ENCODE assay signal across 30 cellular contexts in the genomic region with DNA sequence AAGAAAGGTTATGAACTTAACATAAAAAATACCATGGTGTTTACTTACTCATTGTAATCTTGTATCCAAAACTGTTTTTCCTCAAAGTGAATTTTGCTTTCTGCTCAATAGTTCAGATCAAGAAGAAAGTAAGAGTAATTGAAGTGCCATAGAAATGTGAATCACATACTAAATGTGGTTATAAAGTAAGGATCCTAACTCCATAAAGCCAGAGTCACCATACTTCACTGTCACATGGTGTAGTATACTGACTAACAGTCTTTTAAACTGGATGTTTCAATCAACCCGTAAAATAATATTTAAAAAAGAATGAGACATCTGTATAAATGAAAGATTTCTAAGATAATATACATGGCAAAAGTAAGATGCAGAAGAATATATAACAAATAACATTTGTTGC.
"Had no signal": no experiment of that assay in that cellular context is flagged by ENCODE, and none has a peak within 500 bp of the region (broad histone marks: within the 10 kb centered on the region; RNA-seq: fewer than 3 reads in every experiment).

No MANE protein-coding gene starts in this region.

- H3K36me3 Mint-ChIP-seq: mesothelial cell of epicardium; naive thymus-derived CD4-positive, alpha-beta T cell; stimulated activated memory B cell treated with anti-CD40 and anti-IgM and Interleukin-4, amounts not matched to agents 10 μg/mL and 1 μg/mL and 100 μg/mL, for 72 hours; WTC11 had no signal

- H3K9me3 Mint-ChIP-seq: activated CD4-positive, alpha-beta memory T cell treated with anti-CD3 and anti-CD28 coated beads, Interleukin-2, amount 10 ng/mL, durations not matched to agents 7 days and 5 days; activated CD4-positive, alpha-beta T cell treated with anti-CD3 and anti-CD28 coated beads, Interleukin-2, amount 10 ng/mL, durations not matched to agents 7 days and 5 days; activated naive CD4-positive, alpha-beta T cell treated with anti-CD3 and anti-CD28 coated beads, Interleukin-2, amount 10 ng/mL, durations not matched to agents 7 days and 5 days; activated T-cell treated with anti-CD3 and anti-CD28 coated beads, Interleukin-2, amount 50 U/mL, for 24 hours; mesothelial cell of epicardium; naive thymus-derived CD4-positive, alpha-beta T cell; stimulated activated memory B cell treated with anti-CD40 and anti-IgM and Interleukin-4, amounts not matched to agents 10 μg/mL and 1 μg/mL and 100 μg/mL, for 72 hours; stimulated activated naive CD8-positive, alpha-beta T cell treated with anti-CD3 and anti-CD28 coated beads, Interleukin-15, amount 100 ng/mL, for 72 hours; WTC11 had no signal

- H3K4me3 Mint-ChIP-seq: activated CD4-positive, alpha-beta memory T cell treated with anti-CD3 and anti-CD28 coated beads, Interleukin-2, amount 10 ng/mL, durations not matched to agents 7 days and 5 days; activated CD4-positive, alpha-beta T cell treated with anti-CD3 and anti-CD28 coated beads, Interleukin-2, amount 10 ng/mL, durations not matched to agents 7 days and 5 days; activated naive CD4-positive, alpha-beta T cell treated with anti-CD3 and anti-CD28 coated beads, Interleukin-2, amount 10 ng/mL, durations not matched to agents 7 days and 5 days; activated T-cell treated with anti-CD3 and anti-CD28 coated beads, Interleukin-2, amount 50 U/mL, for 24 hours; mesothelial cell of epicardium; stimulated activated memory B cell treated with anti-CD40 and anti-IgM and Interleukin-4, amounts not matched to agents 10 μg/mL and 1 μg/mL and 100 μg/mL, for 72 hours; stimulated activated naive CD8-positive, alpha-beta T cell treated with anti-CD3 and anti-CD28 coated beads, Interleukin-15, amount 100 ng/mL, for 72 hours; WTC11 had no signal

- ATAC-seq: esophagus mucosa; heart right ventricle; naive thymus-derived CD4-positive, alpha-beta T cell; right lobe of liver; stimulated activated memory B cell treated with anti-CD40 and anti-IgM and Interleukin-4, amounts not matched to agents 10 μg/mL and 1 μg/mL and 100 μg/mL, for 72 hours; stimulated activated naive CD8-positive, alpha-beta T cell treated with anti-CD3 and anti-CD28 coated beads, Interleukin-15, amount 100 ng/mL, for 72 hours; WTC11 had no signal

- H3K4me3 ChIP-seq: heart right ventricle, left ventricle myocardium inferior, lung, ovary, right lobe of liver, thyroid gland, upper lobe of left lung, vagina had no signal

- DNase-seq: activated CD4-positive, alpha-beta memory T cell treated with anti-CD3 and anti-CD28 coated beads, Interleukin-2, amount 10 ng/mL, durations not matched to agents 7 days and 5 days; activated CD4-positive, alpha-beta T cell treated with anti-CD3 and anti-CD28 coated beads for 1 hour; activated CD4-positive, alpha-beta T cell treated with anti-CD3 and anti-CD28 coated beads, Interleukin-2, amount 10 ng/mL, durations not matched to agents 7 days and 5 days; activated CD8-positive, alpha-beta memory T cell treated with anti-CD3 and anti-CD28 coated beads, Interleukin-2, amount 50 U/mL, for 48 hours; activated gamma-delta T cell; activated naive CD4-positive, alpha-beta T cell treated with anti-CD3 and anti-CD28 coated beads, Interleukin-2, amount 10 ng/mL, durations not matched to agents 7 days and 5 days; activated T-cell treated with anti-CD3 and anti-CD28 coated beads, Interleukin-2, amount 50 U/mL, for 24 hours; amniotic stem cell; caudate nucleus; heart right ventricle; left ventricle myocardium inferior; naive thymus-derived CD4-positive, alpha-beta T cell; ovary; right lobe of liver; small intestine; stimulated activated CD4-positive, alpha-beta T cell treated with anti-CD3 and anti-CD28 coated beads, Interleukin-4, amount 100 ng/mL, for 24 hours; stimulated activated CD8-positive, alpha-beta memory T cell treated with anti-CD3 and anti-CD28 coated beads, Interleukin-4, amount 100 ng/mL, for 48 hours; stimulated activated naive CD8-positive, alpha-beta T cell treated with anti-CD3 and anti-CD28 coated beads, Interleukin-15, amount 100 ng/mL, for 72 hours; substantia nigra; T-helper 2 cell; thyroid gland; upper lobe of left lung had no signal

- H3K27ac Mint-ChIP-seq: activated CD4-positive, alpha-beta memory T cell treated with anti-CD3 and anti-CD28 coated beads, Interleukin-2, amount 10 ng/mL, durations not matched to agents 7 days and 5 days; activated CD4-positive, alpha-beta T cell treated with anti-CD3 and anti-CD28 coated beads, Interleukin-2, amount 10 ng/mL, durations not matched to agents 7 days and 5 days; activated T-cell treated with anti-CD3 and anti-CD28 coated beads, Interleukin-2, amount 50 U/mL, for 24 hours; mesothelial cell of epicardium; progenitor cell of endocrine pancreas; stimulated activated memory B cell treated with anti-CD40 and anti-IgM and Interleukin-4, amounts not matched to agents 10 μg/mL and 1 μg/mL and 100 μg/mL, for 72 hours; stimulated activated naive CD8-positive, alpha-beta T cell treated with anti-CD3 and anti-CD28 coated beads, Interleukin-15, amount 100 ng/mL, for 72 hours; WTC11 had no signal

- H3K27me3 ChIP-seq: brain microvascular endothelial cell, heart right ventricle, ovary, right lobe of liver, thyroid gland, upper lobe of left lung, vagina had no signal

- H3K9me3 ChIP-seq: heart right ventricle, left ventricle myocardium inferior, ovary, right lobe of liver, thyroid gland, upper lobe of left lung, vagina had no signal

- H3K27me3 Mint-ChIP-seq: activated CD4-positive, alpha-beta memory T cell treated with anti-CD3 and anti-CD28 coated beads, Interleukin-2, amount 10 ng/mL, durations not matched to agents 7 days and 5 days; activated CD4-positive, alpha-beta T cell treated with anti-CD3 and anti-CD28 coated beads, Interleukin-2, amount 10 ng/mL, durations not matched to agents 7 days and 5 days; activated naive CD4-positive, alpha-beta T cell treated with anti-CD3 and anti-CD28 coated beads, Interleukin-2, amount 10 ng/mL, durations not matched to agents 7 days and 5 days; activated T-cell treated with anti-CD3 and anti-CD28 coated beads, Interleukin-2, amount 50 U/mL, for 24 hours; naive thymus-derived CD4-positive, alpha-beta T cell; progenitor cell of endocrine pancreas; stimulated activated memory B cell treated with anti-CD40 and anti-IgM and Interleukin-4, amounts not matched to agents 10 μg/mL and 1 μg/mL and 100 μg/mL, for 72 hours; stimulated activated naive CD8-positive, alpha-beta T cell treated with anti-CD3 and anti-CD28 coated beads, Interleukin-15, amount 100 ng/mL, for 72 hours had no signal

- H3K27ac ChIP-seq: brain microvascular endothelial cell, heart right ventricle, left ventricle myocardium inferior, ovary, right lobe of liver, thyroid gland, upper lobe of left lung, vagina had no signal

- H3K36me3 ChIP-seq: brain microvascular endothelial cell, heart right ventricle, left ventricle myocardium inferior, ovary, right lobe of liver, thyroid gland, upper lobe of left lung, vagina had no signal
